ENCODE assay signal across 8 cellular contexts in genomic region chr11:47846998-47847397, GRCh38. TPM values are rescaled to one million over a fixed set of nuclear protein-coding genes. Genes with fewer than 3 reads are reported as not detected.
DNase-seq lines count a peak whose midpoint lies in the region; ATAC-seq and TF ChIP-seq lines count a peak whose summit lies in the region.

No MANE protein-coding gene starts in this region.

- no peaks in the 10 kb centered on the region for H3K27me3 ChIP-seq in CD4-positive, alpha-beta T cell (ENCODE audit: control insufficient read depth, insufficient read depth, low read length)
- no peaks in the 10 kb centered on the region for H3K27me3 ChIP-seq in colonic mucosa

- peaks cover 6% of the 10 kb centered on the region for H3K4me1 ChIP-seq in colonic mucosa

- no peak for DNase-seq in CD4-positive, alpha-beta T cell
- DNase-seq in coronary artery (ENCODE audit: low spot score): no peak
- no peak for DNase-seq in neural crest cell (ENCODE audit: low read depth, low spot score)
- no peak for DNase-seq in colonic mucosa
- DNase-seq in NCI-H1694 treated with DMSO at 0.1 percent for 48 hours (lab: John Stamatoyannopoulos, UW): no peak
- no peak for DNase-seq in medulla oblongata (ENCODE audit: extremely low spot score)

- CTCF ChIA-PET in CD4-positive, alpha-beta T cell (lab: Charles Lee): no interaction called here

- no peaks in the 10 kb centered on the region for H3K9me3 ChIP-seq in CD4-positive, alpha-beta T cell (ENCODE audit: control insufficient read depth, low read length)
- no peaks in the 10 kb centered on the region for H3K9me3 ChIP-seq in KOPT-K1 (ENCODE audit: insufficient read depth, low read length, poor library complexity, severe bottlenecking)
- no peaks in the 10 kb centered on the region for H3K9me3 ChIP-seq in colonic mucosa

- H3K9ac ChIP-seq in colonic mucosa (ENCODE audit: low read depth in 2 of 2, low read length in 2 of 2): no peak overlapping the region

- peak overlapping the region; percentile 98 for H3K27ac Mint-ChIP-seq in CD4-positive, alpha-beta T cell
- H3K27ac Mint-ChIP-seq in neural crest cell (ENCODE audit: unreplicated experiment): peak overlapping the region; percentile 83

- ATAC-seq in CD4-positive, alpha-beta T cell (ENCODE audit: poor library complexity): no peak
- no peak for ATAC-seq in GM19035 (IDR thresholded peaks at IDR 0.05; ENCODE audit: unreplicated experiment)

- H3K36me3 Mint-ChIP-seq in CD4-positive, alpha-beta T cell (ENCODE audit: low read depth): peaks cover 35% of the 10 kb centered on the region
- peaks cover 13% of the 10 kb centered on the region for H3K36me3 Mint-ChIP-seq in neural crest cell (ENCODE audit: low read depth)

- peaks cover 59% of the 10 kb centered on the region for H3K4me1 Mint-ChIP-seq in CD4-positive, alpha-beta T cell (ENCODE audit: low read depth)
- H3K4me1 Mint-ChIP-seq in neural crest cell: peaks cover 33% of the 10 kb centered on the region

- no peaks in the 10 kb centered on the region for H3K9me3 Mint-ChIP-seq in CD4-positive, alpha-beta T cell
- H3K9me3 Mint-ChIP-seq in neural crest cell: no peaks in the 10 kb centered on the region

- H3K27ac ChIP-seq in CD4-positive, alpha-beta T cell (ENCODE audit: low read depth, low read length): no peak overlapping the region
- H3K27ac ChIP-seq in KOPT-K1 (ENCODE audit: low read depth, low read length, poor library complexity, severe bottlenecking) (peak overlapping the region; percentile 92), coronary artery (no peak overlapping the region), colonic mucosa (no peak overlapping the region)

- H3K36me3 ChIP-seq in KOPT-K1 (ENCODE audit: insufficient read depth, low read length): peaks cover 51% of the 10 kb centered on the region
- no peaks in the 10 kb centered on the region for H3K36me3 ChIP-seq in colonic mucosa

- POLR2A ChIA-PET in CD4-positive, alpha-beta T cell (lab: Charles Lee): interaction anchor here (1.4 to 1.9 kb wide), 2 partner anchors 80 to 209 kb away, joined by 8 to 21 read pairs; partner anchors contain the start of gene FNBP4

- no peaks in the 10 kb centered on the region for H3K27me3 Mint-ChIP-seq in CD4-positive, alpha-beta T cell
- no peaks in the 10 kb centered on the region for H3K27me3 Mint-ChIP-seq in neural crest cell (ENCODE audit: low read depth)

- peak overlapping the region; percentile 100 for H3K4me3 Mint-ChIP-seq in CD4-positive, alpha-beta T cell
- peak overlapping the region; percentile 100 for H3K4me3 Mint-ChIP-seq in neural crest cell

- no peak for TF ChIP-seq CTCF in CD4-positive, alpha-beta T cell (IDR thresholded peaks at IDR 0.05)
- TF ChIP-seq CTCF in coronary artery (IDR thresholded peaks at IDR 0.05) (no peak), neural crest cell (conservative IDR thresholded peaks at IDR 0.05) (no peak), colonic mucosa (IDR thresholded peaks at IDR 0.05) (no peak)

- peak overlapping the region; percentile 98 for H3K4me3 ChIP-seq in coronary artery
- no peak overlapping the region for H3K4me3 ChIP-seq in colonic mucosa

- intact Hi-C loops in CD4-positive, alpha-beta T cell (cut with DNase I, micrococcal nuclease): loop anchor here (5.0 to 10.0 kb wide), 5 partner anchors 80 to 670 kb away; partner anchors contain the start of genes AGBL2 (in 1 of the 2), ARFGAP2 (in 1 of the 2), FNBP4 (in 1 of the 2) and KBTBD4 (in 1 of the 2)
- intact Hi-C loops in colonic mucosa (cut with DNase I): no loop called here

RNA-seq across cellular contexts. Expression of gene NUP160, which starts 1.2 kb away (rescaled TPM):
- total RNA-seq in CD4-positive, alpha-beta T cell: 10 to 100 TPM; 41.9 to 47.9 TPM
- total RNA-seq in neural crest cell (92.9 and 97.7 TPM in 2 replicates), colonic mucosa (10 to 100 TPM; 22.7 to 35.4 TPM)
